ENCODE assay signal across 15 cellular contexts in genomic region chr6:89840538-89840937, GRCh38. TPM values are rescaled to one million over a fixed set of nuclear protein-coding genes. Genes with fewer than 3 reads are reported as not detected.
DNase-seq lines count a peak whose midpoint lies in the region; ATAC-seq, FAIRE-seq and TF ChIP-seq lines count a peak whose summit lies in the region.
"Had no signal": no experiment of that assay in that cellular context is flagged by ENCODE, and none has a peak within 500 bp of the region (broad histone marks: within the 10 kb centered on the region; RNA-seq: fewer than 3 reads in every experiment).

No MANE protein-coding gene starts in this region.

- peaks cover 50% of the 10 kb centered on the region for H4K20me1 ChIP-seq in GM23338 (replicated peaks; ENCODE audit: insufficient read depth)

- no peak for FAIRE-seq in frontal cortex (lab: Jason Lieb, UNC)
- FAIRE-seq: GM18507 had no signal

- TF ChIP-seq CTCF in GM23338 (conservative IDR thresholded peaks at IDR 0.05; ENCODE audit: low read depth in 2 of 2) = no peak

- H3K27ac Mint-ChIP-seq in CD4-positive, CD25-positive, alpha-beta regulatory T cell = peak overlapping the region; percentile 13 to 90 (median 62)
- no peak overlapping the region for H3K27ac Mint-ChIP-seq in GM23338
- peak overlapping the region; percentile 40 for H3K27ac Mint-ChIP-seq in activated T-helper 1 cell treated with anti-CD3 and anti-CD28 coated beads, Interleukin-12 subunit alpha, Interleukin-12 subunit beta, Interleukin-2, Interleukin-4 antibody, amounts not matched to agents 30 ng/mL and 10 ng/mL and 1 ng/mL, durations not matched to agents 14 hours and 24 hours and 36 hours
- H3K27ac Mint-ChIP-seq: activated naive CD4-positive, alpha-beta T cell treated with anti-CD3 and anti-CD28 coated beads, Interleukin-2, amount 50 U/mL, for 24 hours had no signal

- peak overlapping the region in 2 of 4 donors; percentile 21 to 44 for H3K4me3 Mint-ChIP-seq in CD4-positive, CD25-positive, alpha-beta regulatory T cell
- no peak overlapping the region for H3K4me3 Mint-ChIP-seq in GM23338
- no peak overlapping the region for H3K4me3 Mint-ChIP-seq in activated T-helper 1 cell treated with anti-CD3 and anti-CD28 coated beads, Interleukin-12 subunit alpha, Interleukin-12 subunit beta, Interleukin-2, Interleukin-4 antibody, amounts not matched to agents 30 ng/mL and 10 ng/mL and 1 ng/mL, durations not matched to agents 14 hours and 24 hours and 36 hours
- H3K4me3 Mint-ChIP-seq: activated naive CD4-positive, alpha-beta T cell treated with anti-CD3 and anti-CD28 coated beads, Interleukin-2, amount 50 U/mL, for 24 hours; immature natural killer cell had no signal

- H3K79me2 ChIP-seq in GM23338 (replicated peaks; ENCODE audit: insufficient read depth) = peaks cover 98% of the 10 kb centered on the region

- H3K4me1 ChIP-seq in CD4-positive, CD25-positive, alpha-beta regulatory T cell (ENCODE audit: control insufficient read depth, insufficient read depth, low read length, poor library complexity, severe bottlenecking) = peaks cover 21% of the 10 kb centered on the region
- no peaks in the 10 kb centered on the region for H3K4me1 ChIP-seq in GM23338 (ENCODE audit: insufficient read depth)
- H3K4me1 ChIP-seq: Caco-2, parathyroid adenoma had no signal

- H3K27me3 ChIP-seq in CD4-positive, CD25-positive, alpha-beta regulatory T cell (ENCODE audit: control insufficient read depth, insufficient read depth, low read length) = no peaks in the 10 kb centered on the region
- H3K27me3 ChIP-seq in GM23338 (ENCODE audit: insufficient read depth) = no peaks in the 10 kb centered on the region
- H3K27me3 ChIP-seq: suprapubic skin had no signal

- no peaks in the 10 kb centered on the region for H3K9me3 Mint-ChIP-seq in CD4-positive, CD25-positive, alpha-beta regulatory T cell
- no peaks in the 10 kb centered on the region for H3K9me3 Mint-ChIP-seq in GM23338
- H3K9me3 Mint-ChIP-seq in activated T-helper 1 cell treated with anti-CD3 and anti-CD28 coated beads, Interleukin-12 subunit alpha, Interleukin-12 subunit beta, Interleukin-2, Interleukin-4 antibody, amounts not matched to agents 30 ng/mL and 10 ng/mL and 1 ng/mL, durations not matched to agents 14 hours and 24 hours and 36 hours = no peaks in the 10 kb centered on the region
- H3K9me3 Mint-ChIP-seq: activated naive CD4-positive, alpha-beta T cell treated with anti-CD3 and anti-CD28 coated beads, Interleukin-2, amount 50 U/mL, for 24 hours; immature natural killer cell had no signal

- intact Hi-C loops in activated T-helper 1 cell treated with anti-CD3 and anti-CD28 coated beads, Interleukin-12 subunit alpha, Interleukin-12 subunit beta, Interleukin-2, Interleukin-4 antibody, amounts not matched to agents 30 ng/mL and 10 ng/mL and 1 ng/mL, durations not matched to agents 14 hours and 24 hours and 36 hours (cut with micrococcal nuclease) = no loop called here
- intact Hi-C loops in left colon (cut with DNase I, micrococcal nuclease) = no loop called here

- DNase-seq in CD4-positive, CD25-positive, alpha-beta regulatory T cell = no peak
- no peak for DNase-seq in GM23338 (ENCODE audit: low spot score)
- no peak for DNase-seq in activated T-helper 1 cell treated with anti-CD3 and anti-CD28 coated beads, Interleukin-12 subunit alpha, Interleukin-12 subunit beta, Interleukin-2, Interleukin-4 antibody, amounts not matched to agents 30 ng/mL and 10 ng/mL and 1 ng/mL, durations not matched to agents 14 hours and 24 hours and 36 hours (ENCODE audit: low spot score)
- DNase-seq in left colon = no peak
- DNase-seq in frontal cortex (ENCODE audit: low spot score in 2 of 2) = no peak
- no peak for DNase-seq in activated CD4-positive, alpha-beta T cell treated with anti-CD3 and anti-CD28 coated beads for 48 hours
- DNase-seq in NCI-H1436 treated with DMSO at 0.1 percent for 48 hours (lab: John Stamatoyannopoulos, UW) = no peak
- DNase-seq: Caco-2, immature natural killer cell had no signal

- no peaks in the 10 kb centered on the region for H3K27me3 Mint-ChIP-seq in CD4-positive, CD25-positive, alpha-beta regulatory T cell
- H3K27me3 Mint-ChIP-seq in GM23338 (ENCODE audit: insufficient read depth, low read depth, poor library complexity) = peaks cover 4% of the 10 kb centered on the region
- no peaks in the 10 kb centered on the region for H3K27me3 Mint-ChIP-seq in activated T-helper 1 cell treated with anti-CD3 and anti-CD28 coated beads, Interleukin-12 subunit alpha, Interleukin-12 subunit beta, Interleukin-2, Interleukin-4 antibody, amounts not matched to agents 30 ng/mL and 10 ng/mL and 1 ng/mL, durations not matched to agents 14 hours and 24 hours and 36 hours (ENCODE audit: insufficient read depth)
- H3K27me3 Mint-ChIP-seq: activated naive CD4-positive, alpha-beta T cell treated with anti-CD3 and anti-CD28 coated beads, Interleukin-2, amount 50 U/mL, for 24 hours had no signal

- H3K36me3 ChIP-seq in CD4-positive, CD25-positive, alpha-beta regulatory T cell (ENCODE audit: control insufficient read depth, insufficient read depth, low read length) = peaks cover 4% of the 10 kb centered on the region
- peaks cover 4% of the 10 kb centered on the region for H3K36me3 ChIP-seq in GM23338 (ENCODE audit: insufficient read depth)
- H3K36me3 ChIP-seq: suprapubic skin had no signal

- ATAC-seq in CD4-positive, CD25-positive, alpha-beta regulatory T cell (ENCODE audit: low read depth in 2 of 2) = no peak
- ATAC-seq in GM23338 (no peak), left colon (peak; percentile 27), GM18870 (IDR thresholded peaks at IDR 0.05; ENCODE audit: unreplicated experiment) (no peak)

- H3K27ac ChIP-seq in CD4-positive, CD25-positive, alpha-beta regulatory T cell (ENCODE audit: insufficient read depth, low read length, poor library complexity, severe bottlenecking) = no peak overlapping the region
- H3K27ac ChIP-seq in GM23338 (ENCODE audit: low read depth) = peak overlapping the region; percentile 39; the same call in 1 of the 2 replicates
- H3K27ac ChIP-seq: parathyroid adenoma, suprapubic skin had no signal

- H3K4me2 ChIP-seq in GM23338 = no peak overlapping the region

- no peak overlapping the region for H3K4me3 ChIP-seq in CD4-positive, CD25-positive, alpha-beta regulatory T cell (ENCODE audit: low read depth, low read length)
- H3K4me3 ChIP-seq in GM23338 = no peak overlapping the region
- H3K4me3 ChIP-seq: suprapubic skin had no signal

- no peaks in the 10 kb centered on the region for H3F3A ChIP-seq in GM23338 (replicated peaks; ENCODE audit: low read depth)

- no peak overlapping the region for H2AFZ ChIP-seq in GM23338
- H2AFZ ChIP-seq: parathyroid adenoma had no signal

- peaks cover 22 to 70% (median 45%) of the 10 kb centered on the region in 4 donors for H3K4me1 Mint-ChIP-seq in CD4-positive, CD25-positive, alpha-beta regulatory T cell
- H3K4me1 Mint-ChIP-seq in GM23338 = peaks cover 4% of the 10 kb centered on the region; the same call in 2 of the 3 replicates
- H3K4me1 Mint-ChIP-seq in activated T-helper 1 cell treated with anti-CD3 and anti-CD28 coated beads, Interleukin-12 subunit alpha, Interleukin-12 subunit beta, Interleukin-2, Interleukin-4 antibody, amounts not matched to agents 30 ng/mL and 10 ng/mL and 1 ng/mL, durations not matched to agents 14 hours and 24 hours and 36 hours (ENCODE audit: low read depth) = peaks cover 44% of the 10 kb centered on the region

- H3K9me3 ChIP-seq in CD4-positive, CD25-positive, alpha-beta regulatory T cell (ENCODE audit: control insufficient read depth in 2 of 2, low read length in 2 of 2) = no peaks in the 10 kb centered on the region
- H3K9me3 ChIP-seq: Caco-2, suprapubic skin had no signal

- H3K36me3 Mint-ChIP-seq in CD4-positive, CD25-positive, alpha-beta regulatory T cell = peaks cover 27% of the 10 kb centered on the region
- H3K36me3 Mint-ChIP-seq in GM23338 (ENCODE audit: low read depth) = peaks cover 33% of the 10 kb centered on the region
- H3K36me3 Mint-ChIP-seq in activated T-helper 1 cell treated with anti-CD3 and anti-CD28 coated beads, Interleukin-12 subunit alpha, Interleukin-12 subunit beta, Interleukin-2, Interleukin-4 antibody, amounts not matched to agents 30 ng/mL and 10 ng/mL and 1 ng/mL, durations not matched to agents 14 hours and 24 hours and 36 hours (ENCODE audit: low read depth) = peaks cover 23% of the 10 kb centered on the region

- H3K9me2 ChIP-seq in GM23338 (ENCODE audit: insufficient read depth) = no peaks in the 10 kb centered on the region

TF ChIP-seq in GM23338, 12 proteins besides CTCF, POLR2A, EP300 and RAD21 (continues in another document):
- TF ChIP-seq NANOG (IDR thresholded peaks at IDR 0.05; ENCODE audit: borderline replicate concordance) = no peak
- TF ChIP-seq EZH2phosphoT487 (IDR thresholded peaks at IDR 0.05; ENCODE audit: unreplicated experiment) = no peak
- no peak for TF ChIP-seq JUNB (IDR thresholded peaks at IDR 0.05; ENCODE audit: unreplicated experiment)

RNA-seq across cellular contexts. Expression of gene CASP8AP2, which starts 10.9 kb away (rescaled TPM):
- total RNA-seq in CD4-positive, CD25-positive, alpha-beta regulatory T cell = 30.8 TPM
- polyA plus RNA-seq in CD4-positive, CD25-positive, alpha-beta regulatory T cell = 10 to 100 TPM; 48.4 to 59.2 (median 52.8) TPM
- 22.8 and 31.3 TPM in 2 replicates for total RNA-seq in GM23338 (2014; rRNA removed; shearing (Covaris generic))
- polyA plus RNA-seq in GM23338 (2016; fragmentation: Nextera tagmentation; extraction: Ambion mirVana) = 51.7 and 75.5 TPM in 2 replicates
- total RNA-seq in activated T-helper 1 cell treated with anti-CD3 and anti-CD28 coated beads, Interleukin-12 subunit alpha, Interleukin-12 subunit beta, Interleukin-2, Interleukin-4 antibody, amounts not matched to agents 30 ng/mL and 10 ng/mL and 1 ng/mL, durations not matched to agents 14 hours and 24 hours and 36 hours = 38.3 and 40.2 TPM in 2 replicates
- total RNA-seq in left colon (10 to 100 TPM; 12.9 to 13.3 TPM), frontal cortex (46.1 TPM)

RNA-seq across cellular contexts. Expression of gene MDN1, which starts 20.9 kb away (rescaled TPM):
- 49.2 TPM for total RNA-seq in CD4-positive, CD25-positive, alpha-beta regulatory T cell
- 1 to 10 TPM; 5.7 to 7.1 (median 6.3) TPM for polyA plus RNA-seq in CD4-positive, CD25-positive, alpha-beta regulatory T cell
- total RNA-seq in GM23338 (2014; rRNA removed; shearing (Covaris generic)) = 199 and 217 TPM in 2 replicates
- polyA plus RNA-seq in GM23338 (2016; fragmentation: Nextera tagmentation; extraction: Ambion mirVana) = 165 and 187 TPM in 2 replicates
- 74.6 and 77.9 TPM in 2 replicates for total RNA-seq in activated T-helper 1 cell treated with anti-CD3 and anti-CD28 coated beads, Interleukin-12 subunit alpha, Interleukin-12 subunit beta, Interleukin-2, Interleukin-4 antibody, amounts not matched to agents 30 ng/mL and 10 ng/mL and 1 ng/mL, durations not matched to agents 14 hours and 24 hours and 36 hours
- total RNA-seq in left colon = 10 to 100 TPM; 21.6 to 25.7 TPM
- 23.6 TPM for total RNA-seq in frontal cortex

RNA-seq across cellular contexts. Expression of gene GJA10, which starts 53.7 kb away (rescaled TPM):
- total RNA-seq in CD4-positive, CD25-positive, alpha-beta regulatory T cell = not detected
- polyA plus RNA-seq in CD4-positive, CD25-positive, alpha-beta regulatory T cell = not detected
- total RNA-seq in GM23338 (2014; rRNA removed; shearing (Covaris generic)) = not detected in 2 replicates
- polyA plus RNA-seq in GM23338 (2016; fragmentation: Nextera tagmentation; extraction: Ambion mirVana) = not detected in 2 replicates
- not detected in 2 replicates for total RNA-seq in activated T-helper 1 cell treated with anti-CD3 and anti-CD28 coated beads, Interleukin-12 subunit alpha, Interleukin-12 subunit beta, Interleukin-2, Interleukin-4 antibody, amounts not matched to agents 30 ng/mL and 10 ng/mL and 1 ng/mL, durations not matched to agents 14 hours and 24 hours and 36 hours
- not detected for total RNA-seq in left colon
- not detected for total RNA-seq in frontal cortex
- total RNA-seq: Caco-2, MCF 10A, suprapubic skin had no signal
- polyA plus RNA-seq: immature natural killer cell had no signal
